Comparison of ENCODE assay signal across 22 cellular contexts in genomic region chr9:79054500-79054899, GRCh38.
"Had no signal": no experiment of that assay in that cellular context is flagged by ENCODE, and none has a peak within 500 bp of the region (broad histone marks: within the 10 kb centered on the region; RNA-seq: fewer than 3 reads in every experiment).

No MANE protein-coding gene starts in this region.

- H3K9me3 Mint-ChIP-seq: activated CD4-positive, alpha-beta T cell treated with anti-CD3 and anti-CD28 coated beads, Interleukin-2, amount 10 ng/mL, durations not matched to agents 24 days and 14 days had no signal

- H3K36me3 Mint-ChIP-seq: activated naive CD4-positive, alpha-beta T cell treated with anti-CD3 and anti-CD28 coated beads, Interleukin-2, amount 50 U/mL, for 72 hours; memory B cell; naive thymus-derived CD4-positive, alpha-beta T cell had no signal

- DNase-seq: activated CD4-positive, alpha-beta T cell treated with anti-CD3 and anti-CD28 coated beads, Interleukin-2, amount 10 ng/mL, durations not matched to agents 24 days and 14 days; activated CD4-positive, CD25-positive, alpha-beta regulatory T cell; activated CD8-positive, alpha-beta memory T cell treated with anti-CD3 and anti-CD28 coated beads, Interleukin-2, amount 50 U/mL, for 4 hours; activated CD8-positive, alpha-beta T cell treated with anti-CD3 and anti-CD28 coated beads, Interleukin-2, amount 10 ng/mL, durations not matched to agents 7 days and 5 days; activated gamma-delta T cell; activated T-cell treated with anti-CD3 and anti-CD28 coated beads, Interleukin-2, amount 50 U/mL, for 48 hours; amniotic stem cell; dermis blood vessel endothelial cell; hypothalamus; kidney glomerular epithelial cell; left ventricle myocardium superior; mucosa of descending colon; naive thymus-derived CD4-positive, alpha-beta T cell; posterior cingulate gyrus; right cardiac atrium; small intestine; stimulated activated CD4-positive, alpha-beta T cell treated with anti-CD3 and anti-CD28 coated beads, Interleukin-4, amount 100 ng/mL, for 24 hours; stimulated activated naive CD4-positive, alpha-beta T cell; transverse colon had no signal

- H3K27ac ChIP-seq: transverse colon, vagina had no signal

- H3K36me3 ChIP-seq: transverse colon, vagina had no signal

- H3K4me1 ChIP-seq: transverse colon, vagina had no signal

- H3K9me3 ChIP-seq: mucosa of descending colon, vagina had no signal

- H3K4me3 ChIP-seq: mucosa of descending colon, transverse colon, vagina had no signal

- H3K4me1 Mint-ChIP-seq: activated CD4-positive, alpha-beta T cell treated with anti-CD3 and anti-CD28 coated beads, Interleukin-2, amount 10 ng/mL, durations not matched to agents 24 days and 14 days; memory B cell; naive thymus-derived CD4-positive, alpha-beta T cell had no signal

- H3K27ac Mint-ChIP-seq: activated CD4-positive, alpha-beta T cell treated with anti-CD3 and anti-CD28 coated beads, Interleukin-2, amount 10 ng/mL, durations not matched to agents 24 days and 14 days; activated CD8-positive, alpha-beta T cell treated with anti-CD3 and anti-CD28 coated beads, Interleukin-2, amount 10 ng/mL, durations not matched to agents 7 days and 5 days; activated naive CD4-positive, alpha-beta T cell treated with anti-CD3 and anti-CD28 coated beads, Interleukin-2, amount 50 U/mL, for 72 hours; memory B cell; naive thymus-derived CD4-positive, alpha-beta T cell had no signal

- H3K4me3 Mint-ChIP-seq: activated CD4-positive, alpha-beta T cell treated with anti-CD3 and anti-CD28 coated beads, Interleukin-2, amount 10 ng/mL, durations not matched to agents 24 days and 14 days; activated CD8-positive, alpha-beta T cell treated with anti-CD3 and anti-CD28 coated beads, Interleukin-2, amount 10 ng/mL, durations not matched to agents 7 days and 5 days; memory B cell; naive thymus-derived CD4-positive, alpha-beta T cell had no signal

- H3K27me3 ChIP-seq: transverse colon, vagina had no signal

- H3K27me3 Mint-ChIP-seq: activated CD4-positive, alpha-beta T cell treated with anti-CD3 and anti-CD28 coated beads, Interleukin-2, amount 10 ng/mL, durations not matched to agents 24 days and 14 days had no signal
